Comparison of ENCODE assay signal across 8 cellular contexts in genomic region chr1:229070168-229070567, GRCh38.
DNase-seq lines count a peak whose midpoint lies in the region; ATAC-seq and TF ChIP-seq lines count a peak whose summit lies in the region.

No MANE protein-coding gene starts in this region.

- DNase-seq in HFFc6 (peak; percentile 37), RPMI7951 (ENCODE audit: low read depth) (peak; percentile 62), gastrocnemius medialis (peak; percentile 38 to 62), cerebellar nuclear complex (lab: John Stamatoyannopoulos, UW) (no peak), SW480 (ENCODE audit: low spot score) (no peak)
- no peak for DNase-seq in activated CD8-positive, alpha-beta T cell treated with anti-CD3 and anti-CD28 coated beads for 36 hours

- CTCF ChIA-PET in activated CD8-positive, alpha-beta T cell treated with anti-CD3 and anti-CD28 coated beads for 36 hours (lab: Charles Lee): interaction anchor here (0.7 kb wide), 1 partner anchor 157 kb away, joined by 3 read pairs; no protein-coding TSS in a partner anchor

- TF ChIP-seq CTCF in HFFc6 (IDR thresholded peaks at IDR 0.05) (no peak), gastroesophageal sphincter (IDR thresholded peaks at IDR 0.05) (no peak), gastrocnemius medialis (IDR thresholded peaks at IDR 0.05 in 4 of 5, conservative IDR thresholded peaks at IDR 0.05 in 1 of 5) (no peak)
- no peak for TF ChIP-seq CTCF in activated CD8-positive, alpha-beta T cell treated with anti-CD3 and anti-CD28 coated beads for 36 hours (IDR thresholded peaks at IDR 0.05)

- TF ChIP-seq POLR2A in gastroesophageal sphincter (IDR thresholded peaks at IDR 0.05): no peak
- TF ChIP-seq POLR2A in gastrocnemius medialis (IDR thresholded peaks at IDR 0.05): no peak

- POLR2A ChIA-PET in activated CD8-positive, alpha-beta T cell treated with anti-CD3 and anti-CD28 coated beads for 36 hours (lab: Charles Lee): no interaction called here

- H3K9me3 ChIP-seq in gastroesophageal sphincter (no peaks in the 10 kb centered on the region), gastrocnemius medialis (no peaks in the 10 kb centered on the region)

- TF ChIP-seq EP300 in gastroesophageal sphincter (IDR thresholded peaks at IDR 0.05): no peak

- peak overlapping the region in 3 of 4 donors; percentile 35 to 65 (median 36) for H3K27ac ChIP-seq in gastroesophageal sphincter
- no peak overlapping the region for H3K27ac ChIP-seq in gastrocnemius medialis

- no peak overlapping the region for H3K27ac Mint-ChIP-seq in HFFc6
- no peak overlapping the region for H3K27ac Mint-ChIP-seq in activated CD8-positive, alpha-beta T cell treated with anti-CD3 and anti-CD28 coated beads for 36 hours

- H3K36me3 ChIP-seq in gastroesophageal sphincter (no peaks in the 10 kb centered on the region), gastrocnemius medialis (no peaks in the 10 kb centered on the region)

- ATAC-seq in gastroesophageal sphincter: peak; percentile 77
- peak in 1 of 2 donors; percentile 57 for ATAC-seq in gastrocnemius medialis
- ATAC-seq in HG02798 (IDR thresholded peaks at IDR 0.05; ENCODE audit: poor library complexity, unreplicated experiment): no peak
- ATAC-seq in activated CD8-positive, alpha-beta T cell treated with anti-CD3 and anti-CD28 coated beads for 36 hours: no peak

- intact Hi-C loops in gastrocnemius medialis (cut with DNase I; ENCODE audit: low total_unique reads): no loop called here
- intact Hi-C loops in activated CD8-positive, alpha-beta T cell treated with anti-CD3 and anti-CD28 coated beads for 36 hours (cut with micrococcal nuclease): no loop called here

- 24 to 25% methylated on average over 2 to 4 of the region's 5 CpGs for WGBS in gastroesophageal sphincter (ENCODE audit: low coverage in 1 of 2), 2 donors

- in situ Hi-C loops in gastrocnemius medialis (cut with MboI; ENCODE audit: low sequenced_read_pairs in 4 of 4): no loop called here

- H3K27me3 Mint-ChIP-seq in HFFc6 (ENCODE audit: insufficient read depth): peaks cover 2% of the 10 kb centered on the region; the same call in 1 of the 2 replicates
- H3K27me3 Mint-ChIP-seq in activated CD8-positive, alpha-beta T cell treated with anti-CD3 and anti-CD28 coated beads for 36 hours: no peaks in the 10 kb centered on the region

- peaks cover 45% of the 10 kb centered on the region for H3K9me3 Mint-ChIP-seq in HFFc6
- H3K9me3 Mint-ChIP-seq in activated CD8-positive, alpha-beta T cell treated with anti-CD3 and anti-CD28 coated beads for 36 hours: no peaks in the 10 kb centered on the region

- H3K4me3 ChIP-seq in gastroesophageal sphincter (no peak overlapping the region), gastrocnemius medialis (no peak overlapping the region)

- no peak overlapping the region for H3K4me3 Mint-ChIP-seq in HFFc6
- no peak overlapping the region for H3K4me3 Mint-ChIP-seq in activated CD8-positive, alpha-beta T cell treated with anti-CD3 and anti-CD28 coated beads for 36 hours

- H3K27me3 ChIP-seq in gastroesophageal sphincter: no peaks in the 10 kb centered on the region
- no peaks in the 10 kb centered on the region for H3K27me3 ChIP-seq in gastrocnemius medialis

- H3K36me3 Mint-ChIP-seq in HFFc6 (ENCODE audit: low read depth): peaks cover 5% of the 10 kb centered on the region; the same call in 1 of the 2 replicates
- H3K36me3 Mint-ChIP-seq in activated CD8-positive, alpha-beta T cell treated with anti-CD3 and anti-CD28 coated beads for 36 hours (ENCODE audit: low read depth): no peaks in the 10 kb centered on the region

- peaks cover 0 to 28% (median 3%) of the 10 kb centered on the region in 3 donors for H3K4me1 ChIP-seq in gastroesophageal sphincter
- H3K4me1 ChIP-seq in gastrocnemius medialis: peaks cover 0 to 7% of the 10 kb centered on the region in 2 donors

- H3K4me1 Mint-ChIP-seq in HFFc6 (ENCODE audit: low read depth): no peaks in the 10 kb centered on the region
- H3K4me1 Mint-ChIP-seq in activated CD8-positive, alpha-beta T cell treated with anti-CD3 and anti-CD28 coated beads for 36 hours (ENCODE audit: low read depth): peaks cover 11% of the 10 kb centered on the region

Comparison
In these comparisons a context has a peak if more than half of its experiments do, and no peak if none do; other contexts are left out.
1. DNase-seq: peak in HFFc6 (single experiment), RPMI7951 (single experiment) and gastrocnemius medialis (2 of 2); none in cerebellar nuclear complex (0 of 2), SW480 (single experiment) and activated CD8-positive, alpha-beta T cell treated with anti-CD3 and anti-CD28 coated beads for 36 hours (single experiment).
2. H3K27ac ChIP-seq: peak in gastroesophageal sphincter (3 of 4); none in gastrocnemius medialis (0 of 4).